In genomic region chr3:91442063-91442462, GRCh38 we compare ENCODE assay signal across 7 cellular contexts.
DNase-seq lines count a peak whose midpoint lies in the region; ATAC-seq and TF ChIP-seq lines count a peak whose summit lies in the region.
"Not testable (repeated sequence)": the region's sequence is repeated elsewhere in the genome, so short reads cannot be mapped to it uniquely, and the experiment has no call there.

No MANE protein-coding gene starts in this region.

- H4K20me1 ChIP-seq in DND-41 (ENCODE audit: insufficient read depth, low read length); KMS-11 (ENCODE audit: insufficient read depth); PC-3 (ENCODE audit: low read length); SK-N-SH (ENCODE audit: insufficient read depth): not testable (repeated sequence)

- H3K9ac ChIP-seq in DND-41 (ENCODE audit: low read depth, low read length); KMS-11; PC-3 (ENCODE audit: low read length); SK-N-SH: not testable (repeated sequence)

- H3K4me1 ChIP-seq in DND-41 (ENCODE audit: insufficient read depth, low read length); KMS-11 (ENCODE audit: low read depth, poor library complexity, severe bottlenecking); PC-3 (ENCODE audit: insufficient read depth, low read length); SK-N-SH (ENCODE audit: control insufficient read depth in 1 of 2, insufficient read depth in 2 of 2, low read depth in 1 of 2, low read length in 1 of 2): not testable (repeated sequence)

- BruUV-seq in PC-3 (replicated peaks; lab: Mats Ljungman, UMichigan), result not testable (repeated sequence)

- H3K36me3 Mint-ChIP-seq in chondrocyte (ENCODE audit: low read depth); neural crest cell (ENCODE audit: low read depth): not testable (repeated sequence)

- not testable (repeated sequence) for H3K4me2 ChIP-seq in DND-41 (ENCODE audit: insufficient read depth, low read length); KMS-11; PC-3 (ENCODE audit: low read length); SK-N-SH

- not testable (repeated sequence) for TF ChIP-seq EP300 in SK-N-SH (IDR thresholded peaks at IDR 0.05; ENCODE audit: borderline replicate concordance in 1 of 2, low read depth in 1 of 2, low read length in 1 of 2)

- not testable (repeated sequence) for H3K4me1 Mint-ChIP-seq in chondrocyte (ENCODE audit: low read depth); neural crest cell

- H3K27ac ChIP-seq in DND-41 (ENCODE audit: low read length); KMS-11; PC-3 (ENCODE audit: low read length); SK-N-SH (ENCODE audit: low read depth in 2 of 2, low read length in 1 of 2): not testable (repeated sequence)

- not testable (repeated sequence) for TF ChIP-seq RAD21 in SK-N-SH (IDR thresholded peaks at IDR 0.05; ENCODE audit: low read length)

- H3K9me3 ChIP-seq in DND-41 (ENCODE audit: insufficient read depth, low read length, severe bottlenecking); PC-3 (ENCODE audit: low read length); SK-N-SH: not testable (repeated sequence)

- ATAC-seq in DND-41 (ENCODE audit: insufficient read depth, low read depth) (peak; percentile 77), PC-3 (peak; percentile 31; the same call in 1 of the 2 replicates)

- TF ChIP-seq CTCF in DND-41 (IDR thresholded peaks at IDR 0.05; ENCODE audit: borderline replicate concordance, extremely low read depth, low read length, poor library complexity, severe bottlenecking) (peak; percentile 10), KMS-11 (conservative IDR thresholded peaks at IDR 0.05; ENCODE audit: low read depth, low read length) (0 out of 2 replicates have a peak, but pooled peaks have one; percentile 16), PC-3 (conservative IDR thresholded peaks at IDR 0.05; ENCODE audit: low read depth, low read length) (peak; percentile 28; the same call in 1 of the 2 replicates), SK-N-SH (IDR thresholded peaks at IDR 0.05) (peak; percentile 45), chondrocyte (IDR thresholded peaks at IDR 0.05) (peak; percentile 40), neural crest cell (conservative IDR thresholded peaks at IDR 0.05) (peak; percentile 39)

- peaks cover 12% of the 10 kb centered on the region for H3K9me3 Mint-ChIP-seq in chondrocyte (ENCODE audit: low read depth)
- not testable (repeated sequence) for H3K9me3 Mint-ChIP-seq in neural crest cell

- POLR2A ChIA-PET in PC-3 (lab: Charles Lee; ENCODE audit: unreplicated experiment); SK-N-SH (lab: Yijun Ruan, JAX): not testable (repeated sequence)

- not testable (repeated sequence) for H3K27me3 Mint-ChIP-seq in chondrocyte (ENCODE audit: low read depth); neural crest cell (ENCODE audit: low read depth)

- CTCF ChIA-PET in PC-3 (lab: Charles Lee); SK-N-SH (lab: Yijun Ruan, JAX): not testable (repeated sequence)

- not testable (repeated sequence) for H3K27me3 ChIP-seq in DND-41 (ENCODE audit: insufficient read depth, low read length, poor library complexity); KMS-11 (ENCODE audit: insufficient read depth, low read depth); PC-3 (ENCODE audit: low read length); SK-N-SH (ENCODE audit: insufficient read depth)

- not testable (repeated sequence) for H3K4me3 Mint-ChIP-seq in chondrocyte (ENCODE audit: unreplicated experiment); neural crest cell

- DNase-seq in DND-41; PC-3; SK-N-SH; chondrocyte (ENCODE audit: low spot score); neural crest cell (ENCODE audit: low read depth, low spot score): not testable (repeated sequence)
- DNase-seq in NCI-H2171 treated with DMSO at 0.1 percent for 48 hours (lab: John Stamatoyannopoulos, UW), result peak; percentile 1

- intact Hi-C loops in PC-3 (cut with micrococcal nuclease), result not testable (repeated sequence)

- H3K79me2 ChIP-seq in DND-41 (ENCODE audit: insufficient read depth, low read length); KMS-11 (ENCODE audit: insufficient read depth, low read depth); PC-3 (ENCODE audit: low read length); SK-N-SH (ENCODE audit: insufficient read depth): not testable (repeated sequence)

- H3K9me2 ChIP-seq in PC-3 (replicated peaks; ENCODE audit: low read length); SK-N-SH: not testable (repeated sequence)

- H2AFZ ChIP-seq in DND-41 (ENCODE audit: low read depth, low read length); KMS-11 (ENCODE audit: low read depth); PC-3 (ENCODE audit: low read length); SK-N-SH (ENCODE audit: low read depth): not testable (repeated sequence)

- H3K27ac Mint-ChIP-seq in chondrocyte (ENCODE audit: unreplicated experiment); neural crest cell (ENCODE audit: unreplicated experiment): not testable (repeated sequence)

- H3F3A ChIP-seq in PC-3 (ENCODE audit: low read length, unreplicated experiment); SK-N-SH (replicated peaks; ENCODE audit: insufficient read depth): not testable (repeated sequence)

- not testable (repeated sequence) for H3K4me3 ChIP-seq in DND-41 (ENCODE audit: low read depth in 1 of 2, low read length in 2 of 2); KMS-11 (IDR thresholded peaks at IDR 0.05; ENCODE audit: insufficient read depth, low read depth, low read length); PC-3 (ENCODE audit: low read length); SK-N-SH (ENCODE audit: low read depth in 2 of 2, low read length in 1 of 2)

- H3K36me3 ChIP-seq in DND-41 (ENCODE audit: insufficient read depth, low read length); KMS-11 (ENCODE audit: insufficient read depth); PC-3 (ENCODE audit: low read depth, low read length); SK-N-SH (replicated peaks in 1 of 2; ENCODE audit: control insufficient read depth in 1 of 2, insufficient read depth in 2 of 2, low read length in 1 of 2): not testable (repeated sequence)
